8 cellular contexts compared by ENCODE assay signal in genomic region chrX:118117069-118117405, GRCh38. TPM values are rescaled to one million over a fixed set of nuclear protein-coding genes. Genes with fewer than 3 reads are reported as not detected.
DNase-seq lines count a peak whose midpoint lies in the region; ATAC-seq, FAIRE-seq and TF ChIP-seq lines count a peak whose summit lies in the region.

No MANE protein-coding gene starts in this region.

- no peaks in the 10 kb centered on the region for H3K9me2 ChIP-seq in hepatocyte (replicated peaks; ENCODE audit: insufficient read depth)

- peak; percentile 9 for DNase-seq in activated CD4-positive, alpha-beta T cell treated with anti-CD3 and anti-CD28 coated beads for 36 hours
- DNase-seq in activated CD4-positive, alpha-beta T cell treated with anti-CD3 and anti-CD28 coated beads, Interleukin-2, amount 50 U/mL, for 4 hours = no peak
- no peak for DNase-seq in activated CD8-positive, alpha-beta T cell treated with anti-CD3 and anti-CD28 coated beads, Interleukin-2, amount 10 ng/mL, durations not matched to agents 7 days and 5 days
- DNase-seq in hepatocyte (ENCODE audit: low spot score) (no peak), small intestine (no peak), kidney tubule cell (ENCODE audit: low spot score) (no peak), T1000 (lab: John Stamatoyannopoulos, UW) (no peak), cerebellum (ENCODE audit: low spot score) (no peak)

- H3K4me1 ChIP-seq in hepatocyte (ENCODE audit: insufficient read depth) = peaks cover 4% of the 10 kb centered on the region
- no peaks in the 10 kb centered on the region for H3K4me1 ChIP-seq in small intestine (ENCODE audit: control insufficient read depth in 2 of 2, insufficient read depth in 1 of 2, low read depth in 1 of 2, low read length in 1 of 2)

- H4K20me1 ChIP-seq in hepatocyte (ENCODE audit: insufficient read depth, poor library complexity, severe bottlenecking) = peaks cover 4% of the 10 kb centered on the region

- peaks cover 30% of the 10 kb centered on the region for H3K79me2 ChIP-seq in hepatocyte

- H3K36me3 Mint-ChIP-seq in activated CD4-positive, alpha-beta T cell treated with anti-CD3 and anti-CD28 coated beads for 36 hours (ENCODE audit: low read depth) = no peaks in the 10 kb centered on the region
- no peaks in the 10 kb centered on the region for H3K36me3 Mint-ChIP-seq in activated CD8-positive, alpha-beta T cell treated with anti-CD3 and anti-CD28 coated beads, Interleukin-2, amount 10 ng/mL, durations not matched to agents 7 days and 5 days (ENCODE audit: low read depth)

- ATAC-seq in activated CD4-positive, alpha-beta T cell treated with anti-CD3 and anti-CD28 coated beads for 36 hours = peak; percentile 57
- peak; percentile 36 for ATAC-seq in activated CD8-positive, alpha-beta T cell treated with anti-CD3 and anti-CD28 coated beads, Interleukin-2, amount 10 ng/mL, durations not matched to agents 7 days and 5 days

- no peaks in the 10 kb centered on the region for H3K9me3 Mint-ChIP-seq in activated CD4-positive, alpha-beta T cell treated with anti-CD3 and anti-CD28 coated beads for 36 hours (ENCODE audit: low read depth)
- no peaks in the 10 kb centered on the region for H3K9me3 Mint-ChIP-seq in activated CD8-positive, alpha-beta T cell treated with anti-CD3 and anti-CD28 coated beads, Interleukin-2, amount 10 ng/mL, durations not matched to agents 7 days and 5 days (ENCODE audit: insufficient read depth)

- H3K36me3 ChIP-seq in hepatocyte (replicated peaks; ENCODE audit: insufficient read depth, low read depth) (no peaks in the 10 kb centered on the region), small intestine (ENCODE audit: control insufficient read depth in 2 of 2, insufficient read depth in 2 of 2, low read length in 2 of 2) (no peaks in the 10 kb centered on the region)

- CTCF ChIA-PET in activated CD4-positive, alpha-beta T cell treated with anti-CD3 and anti-CD28 coated beads for 36 hours (lab: Charles Lee) = no interaction called here
- CTCF ChIA-PET in activated CD8-positive, alpha-beta T cell treated with anti-CD3 and anti-CD28 coated beads, Interleukin-2, amount 10 ng/mL, durations not matched to agents 7 days and 5 days (lab: Charles Lee) = no interaction called here

- H3K4me3 ChIP-seq in hepatocyte (peak overlapping the region; percentile 12), small intestine (ENCODE audit: low read depth in 1 of 2, low read length in 2 of 2) (peak overlapping the region; percentile 36 to 74)

- peaks cover 10% of the 10 kb centered on the region for H3K27me3 Mint-ChIP-seq in activated CD4-positive, alpha-beta T cell treated with anti-CD3 and anti-CD28 coated beads for 36 hours
- H3K27me3 Mint-ChIP-seq in activated CD8-positive, alpha-beta T cell treated with anti-CD3 and anti-CD28 coated beads, Interleukin-2, amount 10 ng/mL, durations not matched to agents 7 days and 5 days (ENCODE audit: low read depth) = peaks cover 13% of the 10 kb centered on the region

- peak overlapping the region; percentile 58 for H2AFZ ChIP-seq in hepatocyte

- no peaks in the 10 kb centered on the region for H3K27me3 ChIP-seq in hepatocyte
- no peaks in the 10 kb centered on the region for H3K27me3 ChIP-seq in small intestine (ENCODE audit: control insufficient read depth in 2 of 2, insufficient read depth in 2 of 2, low read length in 2 of 2)

- H3K4me1 Mint-ChIP-seq in activated CD4-positive, alpha-beta T cell treated with anti-CD3 and anti-CD28 coated beads for 36 hours = peaks cover 8% of the 10 kb centered on the region
- H3K4me1 Mint-ChIP-seq in activated CD8-positive, alpha-beta T cell treated with anti-CD3 and anti-CD28 coated beads, Interleukin-2, amount 10 ng/mL, durations not matched to agents 7 days and 5 days (ENCODE audit: low read depth) = peaks cover 4% of the 10 kb centered on the region

- FAIRE-seq in small intestine (lab: Jason Lieb, UNC) = no peak

- TF ChIP-seq CTCF in hepatocyte (IDR thresholded peaks at IDR 0.05; ENCODE audit: poor library complexity) = no peak

- peak overlapping the region; percentile 78 for H3K4me2 ChIP-seq in hepatocyte

- WGBS in hepatocyte (ENCODE audit: low lambda C conversion rate, missing lambda C conversion rate) = 34% methylated on average over 12 of the region's 12 CpGs
- 1 to 37% (median 13%) methylated on average over 7 to 12 of the region's 12 CpGs for WGBS in small intestine, 3 donors

- H3K27ac ChIP-seq in hepatocyte (peak overlapping the region; percentile 78), small intestine (ENCODE audit: low read depth in 1 of 2, low read length in 1 of 2) (peak overlapping the region in 1 of 2 donors; percentile 77)

- peak overlapping the region; percentile 73 for H3K4me3 Mint-ChIP-seq in activated CD4-positive, alpha-beta T cell treated with anti-CD3 and anti-CD28 coated beads for 36 hours
- peak overlapping the region; percentile 62 for H3K4me3 Mint-ChIP-seq in activated CD8-positive, alpha-beta T cell treated with anti-CD3 and anti-CD28 coated beads, Interleukin-2, amount 10 ng/mL, durations not matched to agents 7 days and 5 days

- POLR2A ChIA-PET in activated CD4-positive, alpha-beta T cell treated with anti-CD3 and anti-CD28 coated beads for 36 hours (lab: Charles Lee) = no interaction called here
- POLR2A ChIA-PET in activated CD8-positive, alpha-beta T cell treated with anti-CD3 and anti-CD28 coated beads, Interleukin-2, amount 10 ng/mL, durations not matched to agents 7 days and 5 days (lab: Charles Lee) = no interaction called here

- no peak overlapping the region for H3K27ac Mint-ChIP-seq in activated CD4-positive, alpha-beta T cell treated with anti-CD3 and anti-CD28 coated beads for 36 hours
- H3K27ac Mint-ChIP-seq in activated CD8-positive, alpha-beta T cell treated with anti-CD3 and anti-CD28 coated beads, Interleukin-2, amount 10 ng/mL, durations not matched to agents 7 days and 5 days = no peak overlapping the region

- intact Hi-C loops in activated CD4-positive, alpha-beta T cell treated with anti-CD3 and anti-CD28 coated beads for 36 hours (cut with DNase I, micrococcal nuclease) = loop anchor here in 1 of 2 experiments (5.0 kb wide), 1 partner anchor 230 kb away; the partner anchor contains the start of gene WDR44

- H3K9me3 ChIP-seq in hepatocyte (ENCODE audit: low read depth) (no peaks in the 10 kb centered on the region), small intestine (ENCODE audit: control insufficient read depth, low read depth) (no peaks in the 10 kb centered on the region)

RNA-seq across cellular contexts. Expression of gene KLHL13, which starts 0.4 kb away (rescaled TPM):
- total RNA-seq in activated CD4-positive, alpha-beta T cell treated with anti-CD3 and anti-CD28 coated beads for 36 hours = 1 to 10 TPM; 2.0 to 3.5 TPM
- under 1 TPM in 1 of 2 experiments, not detected in 1; 0.08 TPM for total RNA-seq in activated CD8-positive, alpha-beta T cell treated with anti-CD3 and anti-CD28 coated beads, Interleukin-2, amount 10 ng/mL, durations not matched to agents 7 days and 5 days
- total RNA-seq in hepatocyte (44.9 and 49.4 TPM in 2 replicates), cerebellum (48.6 TPM)
- polyA plus RNA-seq in hepatocyte (12.3 and 18.5 TPM in 2 replicates), small intestine (1 to 10 TPM; 4.2 to 5.1 (median 4.3) TPM)

Comparison
In these comparisons a context has a peak if more than half of its experiments do, and no peak if none do; other contexts are left out.
1. RNA of gene KLHL13, which starts 0.4 kb away (total RNA-seq): 48.6 TPM in cerebellum (single experiment) and 44.9 to 49.4 TPM in hepatocyte; 2.0 to 3.5 TPM in activated CD4-positive, alpha-beta T cell treated with anti-CD3 and anti-CD28 coated beads for 36 hours and 0.08 TPM in activated CD8-positive, alpha-beta T cell treated with anti-CD3 and anti-CD28 coated beads, Interleukin-2, amount 10 ng/mL, durations not matched to agents 7 days and 5 days; every median in the first group is over 10 times any median in the second.